Comparison of ENCODE assay signal across 14 cellular contexts in genomic region chr5:125699860-125700259, GRCh38.
DNase-seq lines count a peak whose midpoint lies in the region; ATAC-seq, FAIRE-seq and TF ChIP-seq lines count a peak whose summit lies in the region.
"Had no signal": no experiment of that assay in that cellular context is flagged by ENCODE, and none has a peak within 500 bp of the region (broad histone marks: within the 10 kb centered on the region; RNA-seq: fewer than 3 reads in every experiment).

No MANE protein-coding gene starts in this region.

- no peak overlapping the region for H3K27ac Mint-ChIP-seq in activated naive CD4-positive, alpha-beta T cell treated with anti-CD3 and anti-CD28 coated beads, Interleukin-2, amount 10 ng/mL, durations not matched to agents 7 days and 5 days
- no peak overlapping the region for H3K27ac Mint-ChIP-seq in activated T-helper 2 cell treated with anti-CD3 and anti-CD28 coated beads, Interferon-gamma antibody, Interleukin-2, Interleukin-4, amounts not matched to agents 10 μg/mL and 5 μg/mL and 100 μg/mL, durations not matched to agents 14 hours and 24 hours and 36 hours
- H3K27ac Mint-ChIP-seq: WTC11 had no signal

- no peak for FAIRE-seq in A549 (lab: Jason Lieb, UNC)
- FAIRE-seq in H54 (lab: Jason Lieb, UNC) = peak; percentile 6
- FAIRE-seq: GM18507 had no signal

- no peak overlapping the region for H3K4me3 Mint-ChIP-seq in activated naive CD4-positive, alpha-beta T cell treated with anti-CD3 and anti-CD28 coated beads, Interleukin-2, amount 10 ng/mL, durations not matched to agents 7 days and 5 days
- no peak overlapping the region for H3K4me3 Mint-ChIP-seq in activated T-helper 2 cell treated with anti-CD3 and anti-CD28 coated beads, Interferon-gamma antibody, Interleukin-2, Interleukin-4, amounts not matched to agents 10 μg/mL and 5 μg/mL and 100 μg/mL, durations not matched to agents 14 hours and 24 hours and 36 hours (ENCODE audit: low read depth)
- H3K4me3 Mint-ChIP-seq: WTC11 had no signal

- peaks cover 12% of the 10 kb centered on the region for H3K9me3 ChIP-seq in A549
- peaks cover 6% of the 10 kb centered on the region for H3K9me3 ChIP-seq in adipocyte (ENCODE audit: control insufficient read depth, low read length)
- peaks cover 5% of the 10 kb centered on the region for H3K9me3 ChIP-seq in mucosa of descending colon
- H3K9me3 ChIP-seq: sigmoid colon had no signal

- H3K4me2 ChIP-seq in A549 = peak overlapping the region; percentile 59

- TF ChIP-seq EP300 in A549 (IDR thresholded peaks at IDR 0.05) = no peak

- CTCF ChIA-PET in A549 (lab: Yijun Ruan, JAX) = no interaction called here
- CTCF ChIA-PET in activated naive CD4-positive, alpha-beta T cell treated with anti-CD3 and anti-CD28 coated beads, Interleukin-2, amount 10 ng/mL, durations not matched to agents 7 days and 5 days (lab: Charles Lee) = no interaction called here

- no peak for DNase-seq in A549 (ENCODE audit: low read depth in 1 of 2, low spot score in 1 of 2)
- no peak for DNase-seq in H54 (ENCODE audit: insufficient read length, low spot score)
- peak; percentile 27 for DNase-seq in adipocyte (ENCODE audit: low read depth)
- peak in 1 of 3 donors; percentile 6 for DNase-seq in mucosa of descending colon
- DNase-seq in 8988T = no peak
- DNase-seq in GM10266 (ENCODE audit: extremely low spot score) = no peak
- no peak for DNase-seq in activated naive CD4-positive, alpha-beta T cell treated with anti-CD3 and anti-CD28 coated beads, Interleukin-2, amount 10 ng/mL, durations not matched to agents 7 days and 5 days
- no peak for DNase-seq in activated T-helper 2 cell treated with anti-CD3 and anti-CD28 coated beads, Interferon-gamma antibody, Interleukin-2, Interleukin-4, amounts not matched to agents 10 μg/mL and 5 μg/mL and 100 μg/mL, durations not matched to agents 14 hours and 24 hours and 36 hours (ENCODE audit: low spot score)
- DNase-seq: activated naive CD4-positive, alpha-beta T cell; sigmoid colon; stimulated activated CD4-positive, alpha-beta T cell treated with anti-CD3 and anti-CD28 coated beads, Interleukin-4, amount 100 ng/mL, for 4 hours; SW 1271 had no signal

- no peaks in the 10 kb centered on the region for H3K9me3 Mint-ChIP-seq in activated naive CD4-positive, alpha-beta T cell treated with anti-CD3 and anti-CD28 coated beads, Interleukin-2, amount 10 ng/mL, durations not matched to agents 7 days and 5 days
- H3K9me3 Mint-ChIP-seq in activated T-helper 2 cell treated with anti-CD3 and anti-CD28 coated beads, Interferon-gamma antibody, Interleukin-2, Interleukin-4, amounts not matched to agents 10 μg/mL and 5 μg/mL and 100 μg/mL, durations not matched to agents 14 hours and 24 hours and 36 hours = peaks cover 8% of the 10 kb centered on the region

- H3K27me3 ChIP-seq in adipocyte (replicated peaks; ENCODE audit: control insufficient read depth, insufficient read depth, low read length) = no peaks in the 10 kb centered on the region
- H3K27me3 ChIP-seq: sigmoid colon had no signal

- TF ChIP-seq RAD21 in A549 (conservative IDR thresholded peaks at IDR 0.05 in 1 of 2, IDR thresholded peaks at IDR 0.05 in 1 of 2) = no peak

- POLR2A ChIA-PET in A549 (lab: Yijun Ruan, JAX) = interaction anchor here (1.2 kb wide), 1 partner anchor 215 kb away, joined by 5 read pairs; no protein-coding TSS in a partner anchor

- no peaks in the 10 kb centered on the region for H3K27me3 Mint-ChIP-seq in activated naive CD4-positive, alpha-beta T cell treated with anti-CD3 and anti-CD28 coated beads, Interleukin-2, amount 10 ng/mL, durations not matched to agents 7 days and 5 days
- no peaks in the 10 kb centered on the region for H3K27me3 Mint-ChIP-seq in activated T-helper 2 cell treated with anti-CD3 and anti-CD28 coated beads, Interferon-gamma antibody, Interleukin-2, Interleukin-4, amounts not matched to agents 10 μg/mL and 5 μg/mL and 100 μg/mL, durations not matched to agents 14 hours and 24 hours and 36 hours (ENCODE audit: low read depth)

- ATAC-seq in A549 (0 out of 6 replicates have a peak, but pooled peaks of 1 of the 2 experiments have one; percentile 26), mucosa of descending colon (peak; percentile 63)
- ATAC-seq: WTC11 had no signal

- H3K36me3 Mint-ChIP-seq in activated naive CD4-positive, alpha-beta T cell treated with anti-CD3 and anti-CD28 coated beads, Interleukin-2, amount 10 ng/mL, durations not matched to agents 7 days and 5 days = no peaks in the 10 kb centered on the region
- H3K36me3 Mint-ChIP-seq in activated T-helper 2 cell treated with anti-CD3 and anti-CD28 coated beads, Interferon-gamma antibody, Interleukin-2, Interleukin-4, amounts not matched to agents 10 μg/mL and 5 μg/mL and 100 μg/mL, durations not matched to agents 14 hours and 24 hours and 36 hours (ENCODE audit: low read depth) = no peaks in the 10 kb centered on the region

- H3K4me3 ChIP-seq in A549 (no peak overlapping the region; the same call in 2 of the 3 replicates), adipocyte (ENCODE audit: low read length) (peak overlapping the region; percentile 69), mucosa of descending colon (no peak overlapping the region)
- H3K4me3 ChIP-seq: sigmoid colon had no signal

- H3K4me1 Mint-ChIP-seq in activated naive CD4-positive, alpha-beta T cell treated with anti-CD3 and anti-CD28 coated beads, Interleukin-2, amount 10 ng/mL, durations not matched to agents 7 days and 5 days = no peaks in the 10 kb centered on the region
- no peaks in the 10 kb centered on the region for H3K4me1 Mint-ChIP-seq in activated T-helper 2 cell treated with anti-CD3 and anti-CD28 coated beads, Interferon-gamma antibody, Interleukin-2, Interleukin-4, amounts not matched to agents 10 μg/mL and 5 μg/mL and 100 μg/mL, durations not matched to agents 14 hours and 24 hours and 36 hours (ENCODE audit: low read depth)

- 8% methylated on average over 2 of the region's 2 CpGs for WGBS in A549 (ENCODE audit: missing lambda C conversion rate)

- no peak overlapping the region; a peak in 4 of 6 replicates for H3K27ac ChIP-seq in A549
- H3K27ac ChIP-seq: sigmoid colon had no signal

- TF ChIP-seq POLR2A in A549 (IDR thresholded peaks at IDR 0.05; ENCODE audit: low read length) (no peak), H54 (IDR thresholded peaks at IDR 0.05; ENCODE audit: low read depth, low read length) (no peak)

- H3K36me3 ChIP-seq in adipocyte (ENCODE audit: control insufficient read depth, insufficient read depth, low read length, severe bottlenecking) (no peaks in the 10 kb centered on the region), mucosa of descending colon (ENCODE audit: low read depth) (no peaks in the 10 kb centered on the region)
- H3K36me3 ChIP-seq: sigmoid colon had no signal

- H3K9ac ChIP-seq in adipocyte (ENCODE audit: low read length) = peak overlapping the region; percentile 63

- no peak for TF ChIP-seq CTCF in A549 (IDR thresholded peaks at IDR 0.05)
- TF ChIP-seq CTCF in mucosa of descending colon (IDR thresholded peaks at IDR 0.05) = no peak
- no peak for TF ChIP-seq CTCF in GM10266 (IDR thresholded peaks at IDR 0.05; ENCODE audit: control insufficient read depth, insufficient read depth, low read depth, missing control alignments)

- 0 out of 3 replicates have a peak, but pooled peaks cover 2% of the 10 kb centered on the region for H3K4me1 ChIP-seq in A549
- peaks cover 27% of the 10 kb centered on the region for H3K4me1 ChIP-seq in adipocyte (ENCODE audit: control insufficient read depth, insufficient read depth, low read length)
- H3K4me1 ChIP-seq in mucosa of descending colon (ENCODE audit: low read depth) = peaks cover 16% of the 10 kb centered on the region

- intact Hi-C loops in mucosa of descending colon (cut with DNase I, micrococcal nuclease) = no loop called here
- intact Hi-C loops in activated T-helper 2 cell treated with anti-CD3 and anti-CD28 coated beads, Interferon-gamma antibody, Interleukin-2, Interleukin-4, amounts not matched to agents 10 μg/mL and 5 μg/mL and 100 μg/mL, durations not matched to agents 14 hours and 24 hours and 36 hours (cut with micrococcal nuclease) = no loop called here

TF ChIP-seq in A549, 52 proteins besides CTCF, POLR2A, EP300 and RAD21:
- TF ChIP-seq FOSB (CRISPR knock-in tag; IDR thresholded peaks at IDR 0.05) = no peak
